Comparison of ENCODE assay signal across 36 cellular contexts in the genomic region with DNA sequence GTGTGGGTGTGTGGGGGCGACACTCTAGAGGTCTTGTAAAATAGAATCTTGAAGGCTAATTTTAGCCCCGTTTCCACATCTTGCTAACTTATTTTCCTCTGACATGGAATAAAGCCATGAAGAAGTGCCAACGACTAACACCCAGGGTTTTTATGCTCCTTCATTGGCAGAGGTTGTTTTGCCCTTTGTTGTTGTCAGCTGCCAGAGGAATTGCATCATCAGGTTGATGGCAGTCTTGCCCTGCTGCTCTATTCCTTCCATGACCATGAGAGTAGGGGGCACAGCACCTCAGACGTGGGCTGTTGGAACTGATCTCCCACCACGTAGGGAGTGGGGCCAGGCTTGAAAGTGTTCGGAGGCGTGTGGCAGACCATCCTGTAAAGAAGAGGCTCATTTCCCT. TPM values are rescaled to one million over a fixed set of nuclear protein-coding genes. Genes with fewer than 3 reads are reported as not detected.
"Had no signal": no experiment of that assay in that cellular context is flagged by ENCODE, and none has a peak within 500 bp of the region (broad histone marks: within the 10 kb centered on the region; RNA-seq: fewer than 3 reads in every experiment).

No MANE protein-coding gene starts in this region.

- H3K79me2 ChIP-seq: parathyroid adenoma had no signal

- H3K36me3 ChIP-seq: adrenal gland, esophagus muscularis mucosa, gastroesophageal sphincter, heart right ventricle, neutrophil, stomach, suprapubic skin, transverse colon had no signal

- H3K9me3 ChIP-seq: adrenal gland, esophagus muscularis mucosa, gastroesophageal sphincter, heart right ventricle, neutrophil, stomach, suprapubic skin, transverse colon had no signal

- FAIRE-seq: astrocyte, colon, endothelial cell of umbilical vein, urothelium cell line had no signal

- H3K4me2 ChIP-seq: smooth muscle cell had no signal

- H3K9me3 Mint-ChIP-seq: activated T-cell treated with anti-CD3 and anti-CD28 coated beads, Interleukin-2, amount 50 U/mL, for 4 hours; activated T-helper 2 cell treated with anti-CD3 and anti-CD28 coated beads, Interferon-gamma antibody, Interleukin-2, Interleukin-4, amounts not matched to agents 10 μg/mL and 5 μg/mL and 100 μg/mL, durations not matched to agents 14 hours and 24 hours and 36 hours; central memory CD8-positive, alpha-beta T cell; natural killer cell treated with Interleukin-12 subunit alpha and Interleukin-12 subunit beta and Interleukin-15 and Interleukin-18, amount 100 ng/mL, for 72 hours; stimulated activated memory B cell treated with anti-CD40 and anti-IgM and Interleukin-4, amounts not matched to agents 10 μg/mL and 1 μg/mL and 100 μg/mL, for 72 hours; WTC11 had no signal

- ATAC-seq: activated CD4-positive, alpha-beta T cell treated with anti-CD3 and anti-CD28 coated beads for 36 hours; activated T-cell treated with anti-CD3 and anti-CD28 coated beads, Interleukin-2, amount 50 U/mL, for 4 hours; gastroesophageal sphincter; left cardiac atrium; natural killer cell treated with Interleukin-12 subunit alpha and Interleukin-12 subunit beta and Interleukin-15 and Interleukin-18, amount 100 ng/mL, for 72 hours; sciatic nerve; stimulated activated memory B cell treated with anti-CD40 and anti-IgM and Interleukin-4, amounts not matched to agents 10 μg/mL and 1 μg/mL and 100 μg/mL, for 72 hours; WTC11 had no signal

- H3K36me3 Mint-ChIP-seq: activated naive CD8-positive, alpha-beta T cell; natural killer cell treated with Interleukin-12 subunit alpha and Interleukin-12 subunit beta and Interleukin-15 and Interleukin-18, amount 100 ng/mL, for 72 hours; stimulated activated memory B cell treated with anti-CD40 and anti-IgM and Interleukin-4, amounts not matched to agents 10 μg/mL and 1 μg/mL and 100 μg/mL, for 72 hours; WTC11 had no signal

- H2AFZ ChIP-seq: parathyroid adenoma had no signal

- DNase-seq: activated CD4-positive, alpha-beta T cell treated with anti-CD3 and anti-CD28 coated beads for 36 hours; activated CD4-positive, alpha-beta T cell treated with anti-CD3 and anti-CD28 coated beads, Interleukin-2, amount 50 U/mL, for 4 hours; activated CD8-positive, alpha-beta memory T cell treated with anti-CD3 and anti-CD28 coated beads, Interleukin-2, amount 50 U/mL, for 48 hours; activated naive CD4-positive, alpha-beta T cell; activated T-cell treated with anti-CD3 and anti-CD28 coated beads, Interleukin-2, amount 50 U/mL, for 4 hours; adrenal gland; effector memory CD4-positive, alpha-beta T cell; heart right ventricle; islet precursor cell; left cardiac atrium; stimulated activated CD4-positive, alpha-beta T cell treated with anti-CD3 and anti-CD28 coated beads, Interleukin-15, amount 100 ng/mL, for 24 hours; stomach; T-helper 9 cell; transverse colon had no signal

- H3K4me1 Mint-ChIP-seq: activated CD4-positive, alpha-beta T cell treated with anti-CD3 and anti-CD28 coated beads for 36 hours; central memory CD8-positive, alpha-beta T cell; stimulated activated memory B cell treated with anti-CD40 and anti-IgM and Interleukin-4, amounts not matched to agents 10 μg/mL and 1 μg/mL and 100 μg/mL, for 72 hours had no signal

- H3K9ac ChIP-seq: parathyroid adenoma had no signal

- H3K27me3 ChIP-seq: adrenal gland, esophagus muscularis mucosa, gastroesophageal sphincter, heart right ventricle, neutrophil, stomach, suprapubic skin, transverse colon had no signal

- H3K4me3 ChIP-seq: adrenal gland, esophagus muscularis mucosa, gastroesophageal sphincter, heart right ventricle, smooth muscle cell, stomach, suprapubic skin, transverse colon had no signal

- H3K4me1 ChIP-seq: adrenal gland, esophagus muscularis mucosa, gastroesophageal sphincter, parathyroid adenoma, stomach, suprapubic skin had no signal

- H3K27ac Mint-ChIP-seq: activated CD4-positive, alpha-beta T cell treated with anti-CD3 and anti-CD28 coated beads for 36 hours; activated naive CD8-positive, alpha-beta T cell; activated T-helper 2 cell treated with anti-CD3 and anti-CD28 coated beads, Interferon-gamma antibody, Interleukin-2, Interleukin-4, amounts not matched to agents 10 μg/mL and 5 μg/mL and 100 μg/mL, durations not matched to agents 14 hours and 24 hours and 36 hours; natural killer cell treated with Interleukin-12 subunit alpha and Interleukin-12 subunit beta and Interleukin-15 and Interleukin-18, amount 100 ng/mL, for 72 hours; stimulated activated memory B cell treated with anti-CD40 and anti-IgM and Interleukin-4, amounts not matched to agents 10 μg/mL and 1 μg/mL and 100 μg/mL, for 72 hours; WTC11 had no signal

- H3K4me3 Mint-ChIP-seq: activated CD4-positive, alpha-beta T cell treated with anti-CD3 and anti-CD28 coated beads for 36 hours; activated naive CD8-positive, alpha-beta T cell; activated T-cell treated with anti-CD3 and anti-CD28 coated beads, Interleukin-2, amount 50 U/mL, for 4 hours; central memory CD8-positive, alpha-beta T cell; natural killer cell treated with Interleukin-12 subunit alpha and Interleukin-12 subunit beta and Interleukin-15 and Interleukin-18, amount 100 ng/mL, for 72 hours; stimulated activated memory B cell treated with anti-CD40 and anti-IgM and Interleukin-4, amounts not matched to agents 10 μg/mL and 1 μg/mL and 100 μg/mL, for 72 hours; WTC11 had no signal

- H3K27ac ChIP-seq: adrenal gland, esophagus muscularis mucosa, gastroesophageal sphincter, heart right ventricle, neutrophil, parathyroid adenoma, stomach, suprapubic skin, transverse colon had no signal

RNA-seq across cellular contexts. Expression of a gene that starts 30.5 kb away (rescaled TPM):
- total RNA-seq: activated CD4-positive, alpha-beta T cell treated with anti-CD3 and anti-CD28 coated beads for 36 hours; activated CD8-positive, alpha-beta memory T cell treated with anti-CD3 and anti-CD28 coated beads for 36 hours; activated T-cell treated with anti-CD3 and anti-CD28 coated beads, Interleukin-2, amount 50 U/mL, for 4 hours; activated T-helper 2 cell treated with anti-CD3 and anti-CD28 coated beads, Interferon-gamma antibody, Interleukin-2, Interleukin-4, amounts not matched to agents 10 μg/mL and 5 μg/mL and 100 μg/mL, durations not matched to agents 14 hours and 24 hours and 36 hours; adrenal gland; astrocyte; dermis microvascular lymphatic vessel endothelial cell; endothelial cell of umbilical vein; esophagus muscularis mucosa; gastroesophageal sphincter; lower leg skin; mesenteric fat pad; natural killer cell treated with Interleukin-12 subunit alpha and Interleukin-12 subunit beta and Interleukin-15 and Interleukin-18, amount 100 ng/mL, for 72 hours; sciatic nerve; smooth muscle cell; suprapubic skin; T-helper 1 cell treated with Interleukin-12 subunit alpha and Interleukin-12 subunit beta and Interleukin-4 antibody, amounts not matched to agents 30 ng/mL and 1 ng/mL, for 36 hours; transverse colon; WTC11 had no signal
- polyA plus RNA-seq: adrenal gland, endothelial cell of umbilical vein, smooth muscle cell had no signal
